21 cellular contexts compared by ENCODE assay signal in genomic region chr4:150087007-150087406, GRCh38. TPM values are rescaled to one million over a fixed set of nuclear protein-coding genes. Genes with fewer than 3 reads are reported as not detected.
DNase-seq lines count a peak whose midpoint lies in the region; FAIRE-seq and TF ChIP-seq lines count a peak whose summit lies in the region.
"Had no signal": no experiment of that assay in that cellular context is flagged by ENCODE, and none has a peak within 500 bp of the region (broad histone marks: within the 10 kb centered on the region; RNA-seq: fewer than 3 reads in every experiment).

No MANE protein-coding gene starts in this region.

- no peak for TF ChIP-seq POLR2A in endothelial cell of umbilical vein (IDR thresholded peaks at IDR 0.05; ENCODE audit: low read depth, low read length)

- peaks cover 12% of the 10 kb centered on the region for H3K36me3 Mint-ChIP-seq in mesothelial cell of epicardium
- H3K36me3 Mint-ChIP-seq in type B pancreatic cell: peaks cover 41% of the 10 kb centered on the region
- H3K36me3 Mint-ChIP-seq: CD14-positive monocyte; CD8-positive, alpha-beta T cell had no signal

- POLR2A ChIA-PET in endothelial cell of umbilical vein (lab: Charles Lee): no interaction called here

- H3K27ac Mint-ChIP-seq in mesothelial cell of epicardium (peak overlapping the region; percentile 95), type B pancreatic cell (peak overlapping the region; percentile 71)
- H3K27ac Mint-ChIP-seq: CD8-positive, alpha-beta T cell had no signal

- H3K4me3 ChIP-seq in LNCaP clone FGC (ENCODE audit: low read depth, low read length) (no peak overlapping the region), endothelial cell of umbilical vein (replicated peaks in 1 of 3; ENCODE audit: insufficient read depth in 1 of 3, low read depth in 1 of 3, low read length in 3 of 3) (no peak overlapping the region)
- H3K4me3 ChIP-seq: HAP-1 had no signal

- H3K79me2 ChIP-seq in endothelial cell of umbilical vein (ENCODE audit: control insufficient read depth, insufficient read depth, low read length): no peaks in the 10 kb centered on the region

- no peaks in the 10 kb centered on the region for H3K9me3 ChIP-seq in endothelial cell of umbilical vein (replicated peaks; ENCODE audit: control insufficient read depth, insufficient read depth, low read length)
- H3K9me3 ChIP-seq: HAP-1 had no signal

- peak; percentile 8 for FAIRE-seq in endothelial cell of umbilical vein (lab: Jason Lieb, UNC)
- FAIRE-seq: A204.1, D721Med, GM12892, GM19239, H1, HepG2, HTR-8/SVneo had no signal

- intact Hi-C loops in endothelial cell of umbilical vein (cut with micrococcal nuclease): no loop called here

- BruUV-seq in endothelial cell of umbilical vein (replicated peaks; lab: Mats Ljungman, UMichigan): no TSS peak

- H3K9me1 ChIP-seq in endothelial cell of umbilical vein (replicated peaks; ENCODE audit: control insufficient read depth, extremely low read depth, insufficient read depth, low read length): no peaks in the 10 kb centered on the region

- peaks cover 4% of the 10 kb centered on the region for H4K20me1 ChIP-seq in endothelial cell of umbilical vein (replicated peaks; ENCODE audit: control insufficient read depth, extremely low read depth, insufficient read depth, low read length)

- H3K4me3 Mint-ChIP-seq in mesothelial cell of epicardium: peak overlapping the region; percentile 18
- peak overlapping the region; percentile 15 for H3K4me3 Mint-ChIP-seq in type B pancreatic cell
- H3K4me3 Mint-ChIP-seq: CD14-positive monocyte; CD8-positive, alpha-beta T cell had no signal

- H3K9me3 Mint-ChIP-seq in mesothelial cell of epicardium (peaks cover 4% of the 10 kb centered on the region), type B pancreatic cell (no peaks in the 10 kb centered on the region)
- H3K9me3 Mint-ChIP-seq: CD8-positive, alpha-beta T cell had no signal

- no peaks in the 10 kb centered on the region for H3K4me1 ChIP-seq in endothelial cell of umbilical vein (ENCODE audit: control insufficient read depth, extremely low read depth, insufficient read depth, low read length)

- dilution Hi-C loops in endothelial cell of umbilical vein (cut with MboI; ENCODE audit: extremely low pct_ligation_motif_present, low sequenced_read_pairs): no loop called here

- no peak overlapping the region for H3K4me2 ChIP-seq in endothelial cell of umbilical vein (ENCODE audit: insufficient read depth, low read length)

- TF ChIP-seq CTCF in LNCaP clone FGC (IDR thresholded peaks at IDR 0.05; ENCODE audit: control insufficient read depth, extremely low read depth, insufficient read depth) (no peak), endothelial cell of umbilical vein (IDR thresholded peaks at IDR 0.05; ENCODE audit: extremely low read depth in 1 of 2, insufficient read depth in 1 of 2, low read depth in 1 of 2, low read length in 2 of 2) (no peak), mesothelial cell of epicardium (IDR thresholded peaks at IDR 0.05; ENCODE audit: unreplicated experiment) (no peak), type B pancreatic cell (conservative IDR thresholded peaks at IDR 0.05) (no peak)

- H3K36me3 ChIP-seq in endothelial cell of umbilical vein (ENCODE audit: control insufficient read depth in 2 of 2, extremely low read depth in 1 of 2, insufficient read depth in 2 of 2, low read length in 2 of 2): no peaks in the 10 kb centered on the region
- H3K36me3 ChIP-seq: HAP-1 had no signal

- H3K27me3 Mint-ChIP-seq in mesothelial cell of epicardium (ENCODE audit: low read depth) (no peaks in the 10 kb centered on the region), type B pancreatic cell (no peaks in the 10 kb centered on the region)

- peaks cover 60% of the 10 kb centered on the region for H3K4me1 Mint-ChIP-seq in mesothelial cell of epicardium
- H3K4me1 Mint-ChIP-seq in type B pancreatic cell (ENCODE audit: unreplicated experiment): peaks cover 27% of the 10 kb centered on the region
- H3K4me1 Mint-ChIP-seq: CD14-positive monocyte had no signal

- DNase-seq in LNCaP clone FGC (ENCODE audit: low read depth): peak; percentile 52
- DNase-seq in endothelial cell of umbilical vein (ENCODE audit: low read depth, low spot score): no peak
- DNase-seq in mesothelial cell of epicardium (ENCODE audit: low spot score in 2 of 2, unreplicated experiment in 2 of 2): no peak
- DNase-seq in type B pancreatic cell (ENCODE audit: extremely low spot score, unreplicated experiment): no peak
- DNase-seq in NCI-H146 treated with DMSO at 0.1 percent for 48 hours (lab: John Stamatoyannopoulos, UW; ENCODE audit: unreplicated experiment): no peak
- no peak for DNase-seq in NCI-H1417 treated with DMSO at 0.1 percent for 48 hours (lab: John Stamatoyannopoulos, UW)
- DNase-seq in A172 (ENCODE audit: low spot score): no peak
- DNase-seq: CD8-positive, alpha-beta T cell; COR-L47; DMS153; DND-41; GDM1 had no signal

- no peak overlapping the region for H2AFZ ChIP-seq in endothelial cell of umbilical vein (ENCODE audit: low read depth, low read length)

- no peak overlapping the region for H3K9ac ChIP-seq in endothelial cell of umbilical vein (replicated peaks; ENCODE audit: extremely low read depth, insufficient read depth, low read length)

- H3K27ac ChIP-seq in endothelial cell of umbilical vein (ENCODE audit: insufficient read depth, low read depth, low read length): no peak overlapping the region

- H3K27me3 ChIP-seq in endothelial cell of umbilical vein (ENCODE audit: control insufficient read depth in 2 of 2, insufficient read depth in 2 of 2, low read length in 2 of 2): no peaks in the 10 kb centered on the region

- CTCF ChIA-PET in endothelial cell of umbilical vein (lab: Charles Lee): no interaction called here

TF ChIP-seq in endothelial cell of umbilical vein, 7 proteins besides CTCF, POLR2A, EP300 and RAD21:
- TF ChIP-seq POLR2AphosphoS5 (IDR thresholded peaks at IDR 0.05; ENCODE audit: insufficient read depth, low read depth, low read length): no peak
- no peak for TF ChIP-seq EZH2 (IDR thresholded peaks at IDR 0.05; ENCODE audit: borderline replicate concordance, low read depth, low read length, severe bottlenecking)
- no peak for TF ChIP-seq MYC (IDR thresholded peaks at IDR 0.05; ENCODE audit: low read depth, low read length)
- no peak for TF ChIP-seq GATA2 (IDR thresholded peaks at IDR 0.05; ENCODE audit: insufficient read depth, insufficient read length, low read depth, low read length)
- TF ChIP-seq FOS (IDR thresholded peaks at IDR 0.05; ENCODE audit: borderline replicate concordance, insufficient read depth, low read length): no peak
- TF ChIP-seq JUN (IDR thresholded peaks at IDR 0.05; ENCODE audit: borderline replicate concordance, insufficient read depth, insufficient read length, low read depth): no peak
- TF ChIP-seq MAX (IDR thresholded peaks at IDR 0.05; ENCODE audit: insufficient read depth, insufficient read length): no peak

RNA-seq across cellular contexts. Expression of gene DCLK2, which starts 8.8 kb away (rescaled TPM):
- 4.6 and 4.7 TPM in 2 replicates for total RNA-seq in endothelial cell of umbilical vein
- polyA plus RNA-seq in endothelial cell of umbilical vein: 1.7 TPM in 2 replicates
- 1.7 and 1.8 TPM in 2 replicates for polyA plus RNA-seq in endothelial cell of umbilical vein (2011; cell fraction: cytosol; rRNA removed)
- polyA plus RNA-seq in endothelial cell of umbilical vein (2011; cell fraction: nucleus; rRNA removed): 3.9 and 4.5 TPM in 2 replicates
- polyA plus RNA-seq in endothelial cell of umbilical vein (2012): 1.7 and 1.9 TPM in 2 replicates
- 5.4 and 7.1 TPM in 2 replicates for polyA minus RNA-seq in endothelial cell of umbilical vein
- polyA minus RNA-seq in endothelial cell of umbilical vein (2011; cell fraction: cytosol; rRNA and poly(A)+ RNA removed): 1.6 TPM
- polyA minus RNA-seq in endothelial cell of umbilical vein (2011; cell fraction: nucleus; rRNA and poly(A)+ RNA removed): 10.5 and 13.4 TPM in 2 replicates
- 49.2 to 52.5 TPM (median 49.5 TPM) in 3 replicates for total RNA-seq in mesothelial cell of epicardium
- total RNA-seq in type B pancreatic cell (ENCODE audit: low replicate concordance): 4.8 and 24.9 TPM in 2 replicates
- total RNA-seq in A172 (2014; rRNA removed; shearing (Covaris generic)): 59.4 and 81.8 TPM in 2 replicates
- total RNA-seq: HepG2 had no signal
- polyA plus RNA-seq: CD14-positive monocyte, HepG2 had no signal
